ENCODE assay signal across 25 cellular contexts in the genomic region with DNA sequence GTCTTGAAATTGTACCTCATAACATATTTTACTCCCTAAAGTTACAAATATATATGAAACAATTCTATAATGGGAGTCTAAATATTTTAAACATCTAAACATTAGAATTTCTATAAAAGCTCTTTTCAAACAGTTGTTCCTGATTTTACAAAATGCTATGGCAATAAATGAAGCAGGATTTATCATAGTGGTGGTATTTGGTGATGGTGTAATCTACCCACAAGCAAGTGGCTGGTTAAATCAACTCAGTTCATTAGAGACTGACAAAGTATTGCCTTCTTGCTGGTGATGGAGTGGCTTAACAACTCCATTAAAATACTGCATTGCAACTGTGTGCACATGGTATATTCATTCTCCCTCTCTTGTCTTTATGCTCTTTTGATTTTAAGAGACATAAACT.
"Had no signal": no experiment of that assay in that cellular context is flagged by ENCODE, and none has a peak within 500 bp of the region (broad histone marks: within the 10 kb centered on the region; RNA-seq: fewer than 3 reads in every experiment).

No MANE protein-coding gene starts in this region.

- H3K4me1 ChIP-seq: gastroesophageal sphincter, heart left ventricle, neural progenitor cell, parathyroid adenoma, right atrium auricular region, testis, tibial artery had no signal

- H3K4me3 ChIP-seq: dorsolateral prefrontal cortex, gastroesophageal sphincter, heart left ventricle, hepatocyte, neural progenitor cell, right atrium auricular region, testis, tibial artery had no signal

- H3K79me2 ChIP-seq: hepatocyte, parathyroid adenoma had no signal

- H3K4me2 ChIP-seq: hepatocyte, neural progenitor cell had no signal

- H3K36me3 ChIP-seq: gastroesophageal sphincter, heart left ventricle, neural progenitor cell, right atrium auricular region, tibial artery had no signal

- H3K27ac ChIP-seq: dorsolateral prefrontal cortex, foreskin keratinocyte, gastroesophageal sphincter, heart left ventricle, hepatocyte, neural progenitor cell, parathyroid adenoma, right atrium auricular region, testis, tibial artery had no signal

- DNase-seq: dorsolateral prefrontal cortex; effector CD4-positive, alpha-beta T cell; foreskin keratinocyte; heart left ventricle; kidney; mesendoderm; midbrain; naive thymus-derived CD4-positive, alpha-beta T cell; stimulated activated CD4-positive, alpha-beta T cell treated with anti-CD3 and anti-CD28 coated beads, Interleukin-2, amount 100 ng/mL, for 24 hours; stimulated activated CD4-positive, alpha-beta T cell treated with anti-CD3 and anti-CD28 coated beads, Interleukin-4, amount 100 ng/mL, for 24 hours; stimulated activated naive CD8-positive, alpha-beta T cell treated with anti-CD3 and anti-CD28 coated beads, Interleukin-15, Interleukin-2, amounts not matched to agents 100 U/mL and 50 U/mL, for 24 hours; substantia nigra; testis; tibial artery had no signal

- H3K36me3 Mint-ChIP-seq: naive thymus-derived CD4-positive, alpha-beta T cell; neural progenitor cell; stimulated activated memory B cell treated with anti-CD40 and anti-IgM and Interleukin-4, amounts not matched to agents 10 μg/mL and 1 μg/mL and 100 μg/mL, for 72 hours; type B pancreatic cell had no signal

- H2AFZ ChIP-seq: hepatocyte, neural progenitor cell, parathyroid adenoma had no signal

- ATAC-seq: foreskin keratinocyte; gastroesophageal sphincter; heart left ventricle; left lobe of liver; naive thymus-derived CD4-positive, alpha-beta T cell; sciatic nerve; stimulated activated memory B cell treated with anti-CD40 and anti-IgM and Interleukin-4, amounts not matched to agents 10 μg/mL and 1 μg/mL and 100 μg/mL, for 72 hours; stimulated activated naive CD8-positive, alpha-beta T cell treated with anti-CD3 and anti-CD28 coated beads, Interleukin-15, Interleukin-2, amounts not matched to agents 100 U/mL and 50 U/mL, for 24 hours had no signal

- H3K4me1 Mint-ChIP-seq: naive thymus-derived CD4-positive, alpha-beta T cell; nephron; neural progenitor cell; stimulated activated memory B cell treated with anti-CD40 and anti-IgM and Interleukin-4, amounts not matched to agents 10 μg/mL and 1 μg/mL and 100 μg/mL, for 72 hours had no signal

- H3K4me3 Mint-ChIP-seq: naive thymus-derived CD4-positive, alpha-beta T cell; nephron; neural progenitor cell; stimulated activated memory B cell treated with anti-CD40 and anti-IgM and Interleukin-4, amounts not matched to agents 10 μg/mL and 1 μg/mL and 100 μg/mL, for 72 hours; type B pancreatic cell had no signal

- H3K9me3 Mint-ChIP-seq: stimulated activated memory B cell treated with anti-CD40 and anti-IgM and Interleukin-4, amounts not matched to agents 10 μg/mL and 1 μg/mL and 100 μg/mL, for 72 hours; type B pancreatic cell had no signal

- H3K27ac Mint-ChIP-seq: naive thymus-derived CD4-positive, alpha-beta T cell; nephron; neural progenitor cell; progenitor cell of endocrine pancreas; stimulated activated memory B cell treated with anti-CD40 and anti-IgM and Interleukin-4, amounts not matched to agents 10 μg/mL and 1 μg/mL and 100 μg/mL, for 72 hours; type B pancreatic cell had no signal

- H3K9ac ChIP-seq: neural progenitor cell, parathyroid adenoma had no signal

- FAIRE-seq: kidney had no signal

- H3K27me3 Mint-ChIP-seq: progenitor cell of endocrine pancreas, type B pancreatic cell had no signal

- H3K9me3 ChIP-seq: gastroesophageal sphincter, heart left ventricle, right atrium auricular region, testis, tibial artery had no signal

- H3K27me3 ChIP-seq: foreskin keratinocyte, gastroesophageal sphincter, heart left ventricle, hepatocyte, neural progenitor cell, right atrium auricular region, testis, tibial artery had no signal
